Comparison of ENCODE assay signal across 15 cellular contexts in the genomic region with DNA sequence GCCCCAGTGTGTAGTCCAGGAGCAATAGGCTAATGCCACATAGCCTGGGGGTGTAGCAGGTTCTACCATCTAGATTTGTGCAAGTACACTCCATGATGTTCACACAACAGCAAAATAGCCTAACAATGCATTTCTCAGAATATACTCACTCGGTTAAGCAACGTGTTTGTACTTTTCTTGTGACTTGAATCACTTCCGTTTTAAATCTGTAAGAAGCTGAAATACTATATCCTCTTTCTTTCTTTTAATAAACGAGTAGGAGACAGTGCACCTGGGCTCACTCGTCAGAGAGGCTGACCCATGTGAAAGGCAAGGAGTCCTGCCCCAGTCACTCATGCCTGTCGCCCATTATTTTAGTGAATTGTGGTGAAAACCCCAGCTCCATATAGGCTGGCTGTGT.
DNase-seq lines count a peak whose midpoint lies in the region; ATAC-seq, FAIRE-seq and TF ChIP-seq lines count a peak whose summit lies in the region.
"Had no signal": no experiment of that assay in that cellular context is flagged by ENCODE, and none has a peak within 500 bp of the region (broad histone marks: within the 10 kb centered on the region; RNA-seq: fewer than 3 reads in every experiment).

No MANE protein-coding gene starts in this region.

- H3K9me2 ChIP-seq in OCI-LY7 (ENCODE audit: insufficient read depth, low read length), result no peaks in the 10 kb centered on the region

- H3K27me3 ChIP-seq in left ventricle myocardium inferior (ENCODE audit: low read depth), result peaks cover 28% of the 10 kb centered on the region

- TF ChIP-seq EP300 in A549 (IDR thresholded peaks at IDR 0.05), result no peak

- H3K9me3 ChIP-seq in A549, result no peaks in the 10 kb centered on the region
- no peaks in the 10 kb centered on the region for H3K9me3 ChIP-seq in OCI-LY7 (ENCODE audit: low read length)
- H3K9me3 ChIP-seq in left ventricle myocardium inferior (replicated peaks), result no peaks in the 10 kb centered on the region
- H3K9me3 ChIP-seq: Caco-2, thoracic aorta had no signal

- H3K4me1 ChIP-seq in A549, result peaks cover 50% of the 10 kb centered on the region
- peaks cover 8% of the 10 kb centered on the region for H3K4me1 ChIP-seq in OCI-LY7 (ENCODE audit: insufficient read depth, low read length, poor library complexity, severe bottlenecking)
- H3K4me1 ChIP-seq in left ventricle myocardium inferior, result no peaks in the 10 kb centered on the region
- H3K4me1 ChIP-seq: Caco-2 had no signal

- peak overlapping the region; percentile 0 to 52; a peak in 3 of 6 replicates for H3K27ac ChIP-seq in A549
- H3K27ac ChIP-seq in OCI-LY7 (ENCODE audit: low read depth, low read length, poor library complexity, severe bottlenecking), result no peak overlapping the region
- H3K27ac ChIP-seq in left ventricle myocardium inferior (replicated peaks), result no peak overlapping the region
- H3K27ac ChIP-seq: thoracic aorta had no signal

- H3K36me3 ChIP-seq in OCI-LY7 (ENCODE audit: insufficient read depth, low read length) (no peaks in the 10 kb centered on the region), left ventricle myocardium inferior (no peaks in the 10 kb centered on the region)
- H3K36me3 ChIP-seq: thoracic aorta had no signal

- CTCF ChIA-PET in A549 (lab: Yijun Ruan, JAX) (interaction anchor here (1.1 to 4.7 kb wide), 8 partner anchors 38 to 302 kb away, joined by 4 to 41 read pairs (median 6); a partner anchor contains a TSS), OCI-LY7 (lab: Charles Lee; ENCODE audit: unreplicated experiment) (no interaction called here)

- H4K20me1 ChIP-seq in OCI-LY7 (ENCODE audit: insufficient read depth, low read length), result no peaks in the 10 kb centered on the region

- no peak overlapping the region for H2AFZ ChIP-seq in OCI-LY7 (ENCODE audit: low read length)

- H3K4me3 ChIP-seq in A549 (no peak overlapping the region), OCI-LY7 (ENCODE audit: low read depth, low read length, poor library complexity, severe bottlenecking) (no peak overlapping the region), left ventricle myocardium inferior (no peak overlapping the region)
- H3K4me3 ChIP-seq: thoracic aorta had no signal

- POLR2A ChIA-PET in A549 (lab: Yijun Ruan, JAX) (interaction anchor here (1.2 kb wide), 1 partner anchor 967 kb away, joined by 3 read pairs; no protein-coding TSS in a partner anchor), OCI-LY7 (lab: Charles Lee) (no interaction called here)

- intact Hi-C loops in OCI-LY7 (cut with micrococcal nuclease; ENCODE audit: unreplicated experiment) (no loop called here), left colon (cut with DNase I, micrococcal nuclease) (no loop called here), left ventricle myocardium inferior (cut with micrococcal nuclease) (no loop called here)

- no peak for TF ChIP-seq RAD21 in A549 (conservative IDR thresholded peaks at IDR 0.05 in 1 of 2, IDR thresholded peaks at IDR 0.05 in 1 of 2)

- FAIRE-seq in A549 (lab: Jason Lieb, UNC), result no peak
- no peak for FAIRE-seq in H54 (lab: Jason Lieb, UNC)
- FAIRE-seq: G401.6 had no signal

- TF ChIP-seq POLR2A in A549 (IDR thresholded peaks at IDR 0.05; ENCODE audit: low read length) (no peak), H54 (IDR thresholded peaks at IDR 0.05; ENCODE audit: low read depth, low read length) (no peak)

- TF ChIP-seq CTCF in A549 (IDR thresholded peaks at IDR 0.05), result no peak
- no peak for TF ChIP-seq CTCF in OCI-LY7 (conservative IDR thresholded peaks at IDR 0.05; ENCODE audit: low read length)
- no peak for TF ChIP-seq CTCF in left ventricle myocardium inferior (IDR thresholded peaks at IDR 0.05; ENCODE audit: borderline replicate concordance)

- no peak overlapping the region for H3K4me2 ChIP-seq in A549
- H3K4me2 ChIP-seq in OCI-LY7 (ENCODE audit: low read length), result 0 out of 2 replicates have a peak overlapping the region, but pooled peaks have one; percentile 3

- 79% methylated on average over 6 of the region's 6 CpGs for WGBS in A549 (ENCODE audit: missing lambda C conversion rate)

- BruUV-seq in OCI-LY7 (replicated peaks; lab: Mats Ljungman, UMichigan), result no TSS peak

- H3K79me2 ChIP-seq in OCI-LY7 (ENCODE audit: insufficient read depth, low read depth, low read length), result no peaks in the 10 kb centered on the region

- DNase-seq in A549 (ENCODE audit: low read depth in 1 of 2, low spot score in 1 of 2) (no peak), OCI-LY7 (ENCODE audit: low spot score) (peak; percentile 22), left colon (no peak), left ventricle myocardium inferior (no peak), middle frontal gyrus (ENCODE audit: extremely low spot score, low spot score) (no peak), H54 (ENCODE audit: insufficient read length, low spot score) (no peak)
- DNase-seq: activated naive CD4-positive, alpha-beta T cell treated with anti-CD3 and anti-CD28 coated beads, Interleukin-2, amount 10 ng/mL, durations not matched to agents 7 days and 5 days; Caco-2; IMR-90; stimulated activated CD4-positive, alpha-beta T cell treated with anti-CD3 and anti-CD28 coated beads, Interleukin-2, amount 100 ng/mL, for 24 hours had no signal

- no peak for ATAC-seq in A549
- ATAC-seq in GM19351 (IDR thresholded peaks at IDR 0.05; ENCODE audit: unreplicated experiment), result peak; percentile 62
- ATAC-seq in left colon, result peak; percentile 16
- ATAC-seq in GM19452 (IDR thresholded peaks at IDR 0.05; ENCODE audit: unreplicated experiment), result no peak
- ATAC-seq: activated CD4-positive, CD25-positive, alpha-beta regulatory T cell treated with anti-CD3 and anti-CD28 coated beads, Interleukin-2, amount 50 U/mL, for 24 hours had no signal

TF ChIP-seq in A549, 52 proteins besides CTCF, POLR2A, EP300 and RAD21:
- TF ChIP-seq, protein P1, sequence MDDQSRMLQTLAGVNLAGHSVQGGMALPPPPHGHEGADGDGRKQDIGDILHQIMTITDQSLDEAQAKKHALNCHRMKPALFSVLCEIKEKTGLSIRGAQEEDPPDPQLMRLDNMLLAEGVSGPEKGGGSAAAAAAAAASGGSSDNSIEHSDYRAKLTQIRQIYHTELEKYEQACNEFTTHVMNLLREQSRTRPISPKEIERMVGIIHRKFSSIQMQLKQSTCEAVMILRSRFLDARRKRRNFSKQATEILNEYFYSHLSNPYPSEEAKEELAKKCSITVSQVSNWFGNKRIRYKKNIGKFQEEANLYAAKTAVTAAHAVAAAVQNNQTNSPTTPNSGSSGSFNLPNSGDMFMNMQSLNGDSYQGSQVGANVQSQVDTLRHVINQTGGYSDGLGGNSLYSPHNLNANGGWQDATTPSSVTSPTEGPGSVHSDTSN (IDR thresholded peaks at IDR 0.05), result no peak
- no peak for TF ChIP-seq RCOR1 (IDR thresholded peaks at IDR 0.05; ENCODE audit: low read depth, low read length)
- TF ChIP-seq, protein P2, sequence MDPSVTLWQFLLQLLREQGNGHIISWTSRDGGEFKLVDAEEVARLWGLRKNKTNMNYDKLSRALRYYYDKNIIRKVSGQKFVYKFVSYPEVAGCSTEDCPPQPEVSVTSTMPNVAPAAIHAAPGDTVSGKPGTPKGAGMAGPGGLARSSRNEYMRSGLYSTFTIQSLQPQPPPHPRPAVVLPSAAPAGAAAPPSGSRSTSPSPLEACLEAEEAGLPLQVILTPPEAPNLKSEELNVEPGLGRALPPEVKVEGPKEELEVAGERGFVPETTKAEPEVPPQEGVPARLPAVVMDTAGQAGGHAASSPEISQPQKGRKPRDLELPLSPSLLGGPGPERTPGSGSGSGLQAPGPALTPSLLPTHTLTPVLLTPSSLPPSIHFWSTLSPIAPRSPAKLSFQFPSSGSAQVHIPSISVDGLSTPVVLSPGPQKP (IDR thresholded peaks at IDR 0.05; ENCODE audit: low read depth, low read length), result no peak
- TF ChIP-seq ZC3H11A (IDR thresholded peaks at IDR 0.05), result no peak
- TF ChIP-seq NFE2L2 (conservative IDR thresholded peaks at IDR 0.05; ENCODE audit: low read length), result no peak
- no peak for TF ChIP-seq KDM5A (IDR thresholded peaks at IDR 0.05)
- TF ChIP-seq NR3C1 (IDR thresholded peaks at IDR 0.05), result no peak
- no peak for TF ChIP-seq HEYL (CRISPR knock-in tag; IDR thresholded peaks at IDR 0.05)
- no peak for TF ChIP-seq ESRRA (IDR thresholded peaks at IDR 0.05; ENCODE audit: borderline replicate concordance, low read length)
- TF ChIP-seq HDAC2 (IDR thresholded peaks at IDR 0.05), result no peak
- no peak for TF ChIP-seq SMC3 (IDR thresholded peaks at IDR 0.05)
- TF ChIP-seq, protein P3, sequence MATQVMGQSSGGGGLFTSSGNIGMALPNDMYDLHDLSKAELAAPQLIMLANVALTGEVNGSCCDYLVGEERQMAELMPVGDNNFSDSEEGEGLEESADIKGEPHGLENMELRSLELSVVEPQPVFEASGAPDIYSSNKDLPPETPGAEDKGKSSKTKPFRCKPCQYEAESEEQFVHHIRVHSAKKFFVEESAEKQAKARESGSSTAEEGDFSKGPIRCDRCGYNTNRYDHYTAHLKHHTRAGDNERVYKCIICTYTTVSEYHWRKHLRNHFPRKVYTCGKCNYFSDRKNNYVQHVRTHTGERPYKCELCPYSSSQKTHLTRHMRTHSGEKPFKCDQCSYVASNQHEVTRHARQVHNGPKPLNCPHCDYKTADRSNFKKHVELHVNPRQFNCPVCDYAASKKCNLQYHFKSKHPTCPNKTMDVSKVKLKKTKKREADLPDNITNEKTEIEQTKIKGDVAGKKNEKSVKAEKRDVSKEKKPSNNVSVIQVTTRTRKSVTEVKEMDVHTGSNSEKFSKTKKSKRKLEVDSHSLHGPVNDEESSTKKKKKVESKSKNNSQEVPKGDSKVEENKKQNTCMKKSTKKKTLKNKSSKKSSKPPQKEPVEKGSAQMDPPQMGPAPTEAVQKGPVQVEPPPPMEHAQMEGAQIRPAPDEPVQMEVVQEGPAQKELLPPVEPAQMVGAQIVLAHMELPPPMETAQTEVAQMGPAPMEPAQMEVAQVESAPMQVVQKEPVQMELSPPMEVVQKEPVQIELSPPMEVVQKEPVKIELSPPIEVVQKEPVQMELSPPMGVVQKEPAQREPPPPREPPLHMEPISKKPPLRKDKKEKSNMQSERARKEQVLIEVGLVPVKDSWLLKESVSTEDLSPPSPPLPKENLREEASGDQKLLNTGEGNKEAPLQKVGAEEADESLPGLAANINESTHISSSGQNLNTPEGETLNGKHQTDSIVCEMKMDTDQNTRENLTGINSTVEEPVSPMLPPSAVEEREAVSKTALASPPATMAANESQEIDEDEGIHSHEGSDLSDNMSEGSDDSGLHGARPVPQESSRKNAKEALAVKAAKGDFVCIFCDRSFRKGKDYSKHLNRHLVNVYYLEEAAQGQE (IDR thresholded peaks at IDR 0.05), result no peak
- TF ChIP-seq TP53 (CRISPR knock-in tag; IDR thresholded peaks at IDR 0.05), result no peak
- no peak for TF ChIP-seq GATA3 (IDR thresholded peaks at IDR 0.05; ENCODE audit: borderline replicate concordance)
- TF ChIP-seq HOXB5 (CRISPR knock-in tag; IDR thresholded peaks at IDR 0.05), result no peak

Comparison
In these comparisons a context has a peak if more than half of its experiments do, and no peak if none do; other contexts are left out.
1. ATAC-seq: peak in GM19351 (single experiment) and left colon (single experiment); none in A549 (0 of 2) and GM19452 (single experiment).
2. H3K27ac ChIP-seq: peak in A549 (2 of 2); none in OCI-LY7 (single experiment) and left ventricle myocardium inferior (single experiment).